Comparison of ENCODE assay signal across 21 cellular contexts in genomic region chr12:108457734-108458361, GRCh38. TPM values are rescaled to one million over a fixed set of nuclear protein-coding genes. Genes with fewer than 3 reads are reported as not detected.
DNase-seq lines count a peak whose midpoint lies in the region; ATAC-seq, FAIRE-seq and TF ChIP-seq lines count a peak whose summit lies in the region.
"Had no signal": no experiment of that assay in that cellular context is flagged by ENCODE, and none has a peak within 500 bp of the region (broad histone marks: within the 10 kb centered on the region; RNA-seq: fewer than 3 reads in every experiment).

No MANE protein-coding gene starts in this region.

- no peak overlapping the region for H3K9ac ChIP-seq in HepG2 (ENCODE audit: insufficient read depth, low read depth, low read length)
- H3K9ac ChIP-seq: parathyroid adenoma had no signal

- no peak overlapping the region for H2AFZ ChIP-seq in HepG2 (ENCODE audit: low read length)
- H2AFZ ChIP-seq: hepatocyte, parathyroid adenoma had no signal

- no peaks in the 10 kb centered on the region for H3K27me3 ChIP-seq in HepG2 (ENCODE audit: control insufficient read depth in 1 of 2, insufficient read depth in 2 of 2, low read length in 2 of 2)
- H3K27me3 ChIP-seq in right lobe of liver = no peaks in the 10 kb centered on the region

- peaks cover 28% of the 10 kb centered on the region for H3K4me1 Mint-ChIP-seq in WTC11
- H3K4me1 Mint-ChIP-seq: activated CD4-positive, alpha-beta T cell treated with anti-CD3 and anti-CD28 coated beads, Interleukin-2, amount 10 ng/mL, durations not matched to agents 24 days and 14 days; activated CD8-positive, alpha-beta memory T cell treated with anti-CD3 and anti-CD28 coated beads, Interleukin-2, amount 10 ng/mL, durations not matched to agents 7 days and 5 days; activated naive CD4-positive, alpha-beta T cell treated with anti-CD3 and anti-CD28 coated beads, Interleukin-2, amount 50 U/mL, for 24 hours; memory B cell had no signal

- no peak overlapping the region for H3K4me3 Mint-ChIP-seq in WTC11
- H3K4me3 Mint-ChIP-seq: activated CD4-positive, alpha-beta T cell treated with anti-CD3 and anti-CD28 coated beads, Interleukin-2, amount 10 ng/mL, durations not matched to agents 24 days and 14 days; activated CD8-positive, alpha-beta memory T cell treated with anti-CD3 and anti-CD28 coated beads, Interleukin-2, amount 10 ng/mL, durations not matched to agents 7 days and 5 days; activated naive CD4-positive, alpha-beta T cell treated with anti-CD3 and anti-CD28 coated beads, Interleukin-2, amount 50 U/mL, for 24 hours; activated T-helper 1 cell treated with anti-CD3 and anti-CD28 coated beads, Interleukin-12 subunit alpha, Interleukin-12 subunit beta, Interleukin-2, Interleukin-4 antibody, amounts not matched to agents 30 ng/mL and 10 ng/mL and 1 ng/mL, durations not matched to agents 14 hours and 24 hours and 36 hours; CD4-positive, alpha-beta T cell; memory B cell; natural killer cell had no signal

- H3K9me3 ChIP-seq in HepG2 (ENCODE audit: low read length) = no peaks in the 10 kb centered on the region
- no peaks in the 10 kb centered on the region for H3K9me3 ChIP-seq in right lobe of liver
- H3K9me3 ChIP-seq: HAP-1 had no signal

- intact Hi-C loops in HepG2 (cut with micrococcal nuclease; ENCODE audit: unreplicated experiment) = loop anchor here (1.0 kb wide), 1 partner anchor 156 kb away; no protein-coding TSS in a partner anchor
- intact Hi-C loops in right lobe of liver (cut with DNase I) = no loop called here

- H3K27ac ChIP-seq in HepG2 (ENCODE audit: extremely low read length, insufficient read depth, low read length) = no peak overlapping the region
- no peak overlapping the region for H3K27ac ChIP-seq in right lobe of liver
- H3K27ac ChIP-seq: hepatocyte, parathyroid adenoma had no signal

- no peaks in the 10 kb centered on the region for H3K79me2 ChIP-seq in HepG2 (ENCODE audit: insufficient read depth, low read length)
- H3K79me2 ChIP-seq: hepatocyte, parathyroid adenoma had no signal

- WGBS in HepG2 (ENCODE audit: low lambda C conversion rate) = 13% methylated on average over 7 of the region's 7 CpGs
- WGBS in right lobe of liver (ENCODE audit: insufficient coverage, low coverage, low lambda C conversion rate, missing lambda C conversion rate) = 38% methylated on average over 7 of the region's 7 CpGs

- ATAC-seq in HepG2 (no peak), right lobe of liver (no peak), WTC11 (peak; percentile 67), GM19351 (IDR thresholded peaks at IDR 0.05; ENCODE audit: unreplicated experiment) (no peak), GM18505 (IDR thresholded peaks at IDR 0.05; ENCODE audit: unreplicated experiment) (no peak)

- CTCF ChIA-PET in HepG2 (lab: Yijun Ruan, JAX; ENCODE audit: low intra/inter-chr PET ratio, low total read pairs) (interaction anchor here (1.3 to 2.0 kb wide), 4 partner anchors 155 to 468 kb away, joined by 6 to 20 read pairs (median 8); no protein-coding TSS in a partner anchor), WTC11 (lab: Charles Lee) (interaction anchor here (0.6 to 1.9 kb wide), 26 partner anchors 9 to 539 kb away, joined by 3 to 17 read pairs (median 4); no protein-coding TSS in a partner anchor)

- TF ChIP-seq EP300 in HepG2 (IDR thresholded peaks at IDR 0.05; ENCODE audit: low read depth in 2 of 2, low read length in 2 of 2) (no peak), HepG2 (CRISPR knock-in tag; IDR thresholded peaks at IDR 0.05; ENCODE audit: borderline replicate concordance) (no peak)

- POLR2A ChIA-PET in HepG2 (lab: Yijun Ruan, JAX) = no interaction called here
- POLR2A ChIA-PET in WTC11 (lab: Charles Lee) = no interaction called here

- in situ Hi-C loops in HepG2 (cut with HindIII; ENCODE audit: extremely low pct_ligation_motif_present, low pct_unique_long_range_greater_than_20kb) = loop anchor here (5.0 kb wide), 1 partner anchor 161 kb away; no protein-coding TSS in a partner anchor

- TF ChIP-seq CTCF in HepG2 (CRISPR knock-in tag; IDR thresholded peaks at IDR 0.05) = peak; percentile 29; the same call in 1 of the 2 replicates
- no peak for TF ChIP-seq CTCF in right lobe of liver (IDR thresholded peaks at IDR 0.05)
- no peak for TF ChIP-seq CTCF in WTC11 (IDR thresholded peaks at IDR 0.05)

- no peak for FAIRE-seq in HepG2 (lab: Jason Lieb, UNC)
- FAIRE-seq: colon, HTR-8/SVneo had no signal

- H3K27ac Mint-ChIP-seq in WTC11 = no peak overlapping the region
- H3K27ac Mint-ChIP-seq: activated CD4-positive, alpha-beta T cell treated with anti-CD3 and anti-CD28 coated beads, Interleukin-2, amount 10 ng/mL, durations not matched to agents 24 days and 14 days; activated CD8-positive, alpha-beta memory T cell treated with anti-CD3 and anti-CD28 coated beads, Interleukin-2, amount 10 ng/mL, durations not matched to agents 7 days and 5 days; activated naive CD4-positive, alpha-beta T cell treated with anti-CD3 and anti-CD28 coated beads, Interleukin-2, amount 50 U/mL, for 24 hours; activated T-helper 1 cell treated with anti-CD3 and anti-CD28 coated beads, Interleukin-12 subunit alpha, Interleukin-12 subunit beta, Interleukin-2, Interleukin-4 antibody, amounts not matched to agents 30 ng/mL and 10 ng/mL and 1 ng/mL, durations not matched to agents 14 hours and 24 hours and 36 hours; CD4-positive, alpha-beta T cell; memory B cell; natural killer cell had no signal

- DNase-seq in HepG2 (ENCODE audit: low spot score) = no peak
- no peak for DNase-seq in right lobe of liver
- no peak for DNase-seq in WTC11 (ENCODE audit: low spot score)
- peak; percentile 8 for DNase-seq in fibroblast of peridontal ligament (ENCODE audit: extremely low read depth)
- DNase-seq in effector CD4-positive, alpha-beta T cell = no peak
- DNase-seq in NOMO-1 treated with dmso at 0.1 percent for 144 hours (lab: John Stamatoyannopoulos, UW; ENCODE audit: unreplicated experiment) = no peak
- DNase-seq: activated CD8-positive, alpha-beta memory T cell treated with anti-CD3 and anti-CD28 coated beads, Interleukin-2, amount 10 ng/mL, durations not matched to agents 7 days and 5 days; CD4-positive, alpha-beta T cell; kidney; natural killer cell had no signal

- no peaks in the 10 kb centered on the region for H3K36me3 Mint-ChIP-seq in WTC11
- H3K36me3 Mint-ChIP-seq: activated CD8-positive, alpha-beta memory T cell treated with anti-CD3 and anti-CD28 coated beads, Interleukin-2, amount 10 ng/mL, durations not matched to agents 7 days and 5 days; activated naive CD4-positive, alpha-beta T cell treated with anti-CD3 and anti-CD28 coated beads, Interleukin-2, amount 50 U/mL, for 24 hours; memory B cell; natural killer cell had no signal

- H3K4me3 ChIP-seq in HepG2 (replicated peaks in 1 of 3; ENCODE audit: insufficient read depth in 1 of 3, low read depth in 2 of 3, low read length in 3 of 3) (no peak overlapping the region), right lobe of liver (no peak overlapping the region)
- H3K4me3 ChIP-seq: HAP-1, hepatocyte had no signal

- no peaks in the 10 kb centered on the region for H4K20me1 ChIP-seq in HepG2 (ENCODE audit: insufficient read depth, low read length)

- no peaks in the 10 kb centered on the region for H3K27me3 Mint-ChIP-seq in WTC11 (ENCODE audit: low read depth)

- H3K36me3 ChIP-seq in HepG2 (replicated peaks in 1 of 2; ENCODE audit: control insufficient read depth in 1 of 2, insufficient read depth in 2 of 2, low read length in 2 of 2) (no peaks in the 10 kb centered on the region), right lobe of liver (no peaks in the 10 kb centered on the region)
- H3K36me3 ChIP-seq: HAP-1 had no signal

- H3K4me1 ChIP-seq in HepG2 (ENCODE audit: insufficient read depth, low read length) (no peaks in the 10 kb centered on the region), right lobe of liver (no peaks in the 10 kb centered on the region)
- H3K4me1 ChIP-seq: HAP-1, parathyroid adenoma had no signal

- no peaks in the 10 kb centered on the region; the same call in 1 of the 2 replicates for H3K9me3 Mint-ChIP-seq in WTC11
- H3K9me3 Mint-ChIP-seq: activated CD4-positive, alpha-beta T cell treated with anti-CD3 and anti-CD28 coated beads, Interleukin-2, amount 10 ng/mL, durations not matched to agents 24 days and 14 days; activated naive CD4-positive, alpha-beta T cell treated with anti-CD3 and anti-CD28 coated beads, Interleukin-2, amount 50 U/mL, for 24 hours; activated T-helper 1 cell treated with anti-CD3 and anti-CD28 coated beads, Interleukin-12 subunit alpha, Interleukin-12 subunit beta, Interleukin-2, Interleukin-4 antibody, amounts not matched to agents 30 ng/mL and 10 ng/mL and 1 ng/mL, durations not matched to agents 14 hours and 24 hours and 36 hours; CD4-positive, alpha-beta T cell; memory B cell; natural killer cell had no signal

- BruUV-seq in HepG2 (replicated peaks; lab: Mats Ljungman, UMichigan) = no TSS peak

- no peak for TF ChIP-seq RAD21 in HepG2 (CRISPR knock-in tag; IDR thresholded peaks at IDR 0.05)

- TF ChIP-seq POLR2A in HepG2 (IDR thresholded peaks at IDR 0.05; ENCODE audit: insufficient read depth in 1 of 2, low read depth in 2 of 2, low read length in 2 of 2) (no peak), right lobe of liver (IDR thresholded peaks at IDR 0.05) (no peak), GM18505 (IDR thresholded peaks at IDR 0.05; ENCODE audit: borderline replicate concordance, extremely low read depth, insufficient read depth, insufficient read length) (no peak)

- H3K4me2 ChIP-seq in HepG2 (ENCODE audit: low read depth, low read length) = no peak overlapping the region
- H3K4me2 ChIP-seq: hepatocyte had no signal

RNA-seq across cellular contexts. Expression of gene FICD, which starts 57.2 kb away (rescaled TPM):
- total RNA-seq in HepG2 (2016; rRNA removed; fragmentation: Illumina TruSeq; extraction: Trizol) (1.1 and 3.0 TPM in 2 replicates), right lobe of liver (1 to 10 TPM; 2.8 to 8.4 (median 5.6) TPM), WTC11 (2021) (4.4 to 6.7 TPM (median 6.3 TPM) in 3 replicates)
- 0.35 and 0.71 TPM in 2 replicates for total RNA-seq in HepG2 (2016; cell fraction: cytosol; rRNA removed; fragmentation: Illumina TruSeq; extraction: Trizol; ENCODE audit: low read depth)
- total RNA-seq in HepG2 (2016; cell fraction: insoluble cytoplasmic fraction; rRNA removed; fragmentation: Illumina TruSeq; extraction: Trizol) = 1.1 and 2.7 TPM in 2 replicates
- total RNA-seq in HepG2 (2016; cell fraction: membrane; rRNA removed; fragmentation: Illumina TruSeq; extraction: Trizol) = 0.96 and 1.4 TPM in 2 replicates
- 4.3 and 5.0 TPM in 2 replicates for total RNA-seq in HepG2 (2016; cell fraction: nucleus; rRNA removed; fragmentation: Illumina TruSeq; extraction: Trizol)
- polyA plus RNA-seq in HepG2 (2011; rRNA removed) = 0.99 and 1.2 TPM in 2 replicates
- 1.1 and 1.4 TPM in 2 replicates for polyA plus RNA-seq in HepG2 (2011; cell fraction: cytosol; rRNA removed)
- polyA plus RNA-seq in HepG2 (2011; cell fraction: nucleus; rRNA removed) = 2.7 and 3.4 TPM in 2 replicates
- polyA plus RNA-seq in HepG2 (2012) = 2.5 and 2.6 TPM in 2 replicates
- 0.19 and 0.40 TPM in 2 replicates for polyA plus RNA-seq in HepG2 (2016; cell fraction: cytosol; fragmentation: Illumina TruSeq; extraction: Trizol; ENCODE audit: low read depth)
- polyA plus RNA-seq in HepG2 (2016; cell fraction: insoluble cytoplasmic fraction; fragmentation: Illumina TruSeq; extraction: Trizol; ENCODE audit: low read depth) = 0.85 and 1.5 TPM in 2 replicates
- 0.32 and 0.69 TPM in 2 replicates for polyA plus RNA-seq in HepG2 (2016; cell fraction: membrane; fragmentation: Illumina TruSeq; extraction: Trizol; ENCODE audit: low read depth)
- 3.1 TPM in 2 replicates for polyA plus RNA-seq in HepG2 (2016; cell fraction: nucleus; fragmentation: Illumina TruSeq; extraction: Trizol; ENCODE audit: insufficient read depth, low read depth)
- 4.5 and 6.7 TPM in 2 replicates for polyA minus RNA-seq in HepG2 (2011; rRNA and poly(A)+ RNA removed; ENCODE audit: low replicate concordance)
- 2.0 and 2.5 TPM in 2 replicates for polyA minus RNA-seq in HepG2 (2011; cell fraction: cytosol; rRNA and poly(A)+ RNA removed)
- polyA minus RNA-seq in HepG2 (2011; cell fraction: nucleus; rRNA and poly(A)+ RNA removed) = 3.1 and 4.8 TPM in 2 replicates

Comparison
In these comparisons a context has a peak if more than half of its experiments do, and no peak if none do; other contexts are left out.
1. Of the 50 proteins assayed by ChIP-seq in both HepG2 and WTC11: peak only in HepG2: CTCF; only in WTC11: none; in both: none; in neither: 49.